Comparison of ENCODE assay signal across 23 cellular contexts in genomic region chr6:40441132-40441531, GRCh38.
"Had no signal": no experiment of that assay in that cellular context is flagged by ENCODE, and none has a peak within 500 bp of the region (broad histone marks: within the 10 kb centered on the region; RNA-seq: fewer than 3 reads in every experiment).

No MANE protein-coding gene starts in this region.

- DNase-seq: cortex of kidney; effector memory CD8-positive, alpha-beta T cell; erythroblast; esophagus squamous epithelium; foreskin melanocyte; glutamatergic neuron; left ventricle myocardium superior; lower lobe of right lung; naive thymus-derived CD8-positive, alpha-beta T cell; stimulated activated CD4-positive, alpha-beta T cell treated with anti-CD3 and anti-CD28 coated beads, Interleukin-12 subunit alpha, Interleukin-12 subunit beta, amount 100 ng/mL, for 4 hours; stimulated activated CD4-positive, alpha-beta T cell treated with anti-CD3 and anti-CD28 coated beads, Interleukin-2, amount 100 ng/mL, for 24 hours; stimulated activated CD4-positive, alpha-beta T cell treated with anti-CD3 and anti-CD28 coated beads, Interleukin-4, amount 100 ng/mL, for 24 hours; stimulated activated naive CD4-positive, alpha-beta T cell treated with Interleukin-2 at 50 U/mL for 16 hours; stomach; testis; tibial artery had no signal

- H3K27ac Mint-ChIP-seq: naive thymus-derived CD8-positive, alpha-beta T cell; progenitor cell of endocrine pancreas; stimulated activated effector memory CD8-positive, alpha-beta T cell treated with anti-CD3 and anti-CD28 coated beads, Interleukin-12 subunit alpha, Interleukin-12 subunit beta, amount 100 ng/mL, for 72 hours; type B pancreatic cell had no signal

- ATAC-seq: effector memory CD8-positive, alpha-beta T cell; left ventricle myocardium superior; lower lobe of right lung; naive thymus-derived CD8-positive, alpha-beta T cell; sciatic nerve; stimulated activated effector memory CD8-positive, alpha-beta T cell treated with anti-CD3 and anti-CD28 coated beads, Interleukin-12 subunit alpha, Interleukin-12 subunit beta, amount 100 ng/mL, for 72 hours had no signal

- H3K4me3 Mint-ChIP-seq: effector memory CD8-positive, alpha-beta T cell; naive thymus-derived CD8-positive, alpha-beta T cell; stimulated activated effector memory CD8-positive, alpha-beta T cell treated with anti-CD3 and anti-CD28 coated beads, Interleukin-12 subunit alpha, Interleukin-12 subunit beta, amount 100 ng/mL, for 72 hours; type B pancreatic cell had no signal

- H3K36me3 Mint-ChIP-seq: naive thymus-derived CD8-positive, alpha-beta T cell; stimulated activated effector memory CD8-positive, alpha-beta T cell treated with anti-CD3 and anti-CD28 coated beads, Interleukin-12 subunit alpha, Interleukin-12 subunit beta, amount 100 ng/mL, for 72 hours; type B pancreatic cell had no signal

- H3K4me3 ChIP-seq: esophagus squamous epithelium, lower lobe of right lung, right atrium auricular region, smooth muscle cell, stomach, testis, tibial artery had no signal

- H3K9me3 Mint-ChIP-seq: effector memory CD8-positive, alpha-beta T cell; naive thymus-derived CD8-positive, alpha-beta T cell; stimulated activated effector memory CD8-positive, alpha-beta T cell treated with anti-CD3 and anti-CD28 coated beads, Interleukin-12 subunit alpha, Interleukin-12 subunit beta, amount 100 ng/mL, for 72 hours; type B pancreatic cell had no signal

- H3K4me1 ChIP-seq: esophagus squamous epithelium, lower lobe of right lung, parathyroid adenoma, right atrium auricular region, stomach, testis, tibial artery had no signal

- H3K9me3 ChIP-seq: esophagus squamous epithelium, lower lobe of right lung, right atrium auricular region, stomach, testis, tibial artery had no signal

- H3K27ac ChIP-seq: esophagus squamous epithelium, lower lobe of right lung, parathyroid adenoma, right atrium auricular region, stomach, testis, tibial artery had no signal

- H3K36me3 ChIP-seq: esophagus squamous epithelium, lower lobe of right lung, right atrium auricular region, stomach, tibial artery had no signal
